21 cellular contexts compared by ENCODE assay signal in the genomic region with DNA sequence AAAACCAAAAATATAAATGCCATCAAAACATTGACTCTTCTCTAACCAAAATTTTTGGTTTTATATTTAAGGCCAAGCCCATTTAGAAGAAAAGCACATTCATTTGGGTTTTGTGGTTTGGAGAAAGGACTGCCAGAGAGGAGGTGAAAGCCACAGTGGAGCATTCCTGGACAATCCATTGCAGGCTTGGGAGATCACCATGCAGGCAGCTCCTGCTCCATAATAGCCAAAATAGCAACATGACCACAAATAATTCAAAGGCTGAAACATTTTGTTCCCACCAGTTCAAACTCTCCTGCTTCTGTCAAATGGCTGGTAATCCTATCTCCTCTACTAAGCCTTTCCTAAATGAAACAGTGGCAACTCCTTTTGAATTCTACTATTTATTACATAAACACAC.
DNase-seq lines count a peak whose midpoint lies in the region; TF ChIP-seq lines count a peak whose summit lies in the region.
"Had no signal": no experiment of that assay in that cellular context is flagged by ENCODE, and none has a peak within 500 bp of the region (broad histone marks: within the 10 kb centered on the region; RNA-seq: fewer than 3 reads in every experiment).

No MANE protein-coding gene starts in this region.

- no peak for TF ChIP-seq CTCF in endothelial cell (IDR thresholded peaks at IDR 0.05; ENCODE audit: unreplicated experiment)

- peaks cover 16% of the 10 kb centered on the region for H3F3A ChIP-seq in GM23248 (ENCODE audit: insufficient read depth)

- H3K9me2 ChIP-seq in GM23248 (ENCODE audit: insufficient read depth): no peaks in the 10 kb centered on the region; the same call in 1 of the 2 replicates

- H3K4me1 Mint-ChIP-seq in endothelial cell (ENCODE audit: unreplicated experiment): peaks cover 4% of the 10 kb centered on the region
- H3K4me1 Mint-ChIP-seq: naive B cell had no signal

- in situ Hi-C loops in GM23248 (cut with MboI): no loop called here

- no peaks in the 10 kb centered on the region for H3K36me3 Mint-ChIP-seq in endothelial cell (ENCODE audit: low read depth, unreplicated experiment)
- H3K36me3 Mint-ChIP-seq: activated naive CD8-positive, alpha-beta T cell; naive B cell had no signal

- no peaks in the 10 kb centered on the region for H3K9me3 ChIP-seq in GM23248 (ENCODE audit: low read depth)
- H3K9me3 ChIP-seq: A549, left ventricle myocardium inferior, psoas muscle, suprapubic skin had no signal

- H3K4me3 ChIP-seq in GM23248: 0 out of 2 replicates have a peak overlapping the region, but pooled peaks have one; percentile 12
- H3K4me3 ChIP-seq: A549, hepatocyte, left ventricle myocardium inferior, psoas muscle, suprapubic skin had no signal

- H3K36me3 ChIP-seq in GM23248 (ENCODE audit: low read depth): no peaks in the 10 kb centered on the region
- H3K36me3 ChIP-seq: left ventricle myocardium inferior, suprapubic skin had no signal

- H3K4me1 ChIP-seq in GM23248 (ENCODE audit: insufficient read depth): peaks cover 32% of the 10 kb centered on the region
- H3K4me1 ChIP-seq: A549, left ventricle myocardium inferior, psoas muscle, suprapubic skin had no signal

- POLR2A ChIA-PET in HEK293T (lab: Yijun Ruan, JAX): no interaction called here

- no peak overlapping the region for H3K9ac ChIP-seq in GM23248

- DNase-seq in A172 (ENCODE audit: low spot score) (peak; percentile 67), GM23248 (peak; percentile 79), amniotic epithelial cell (ENCODE audit: low read depth) (peak; percentile 98), glomerular visceral epithelial cell (ENCODE audit: extremely low spot score) (peak; percentile 73), endothelial cell (ENCODE audit: low spot score) (no peak), retina (no peak), HEK293T (ENCODE audit: extremely low spot score) (no peak)
- no peak for DNase-seq in stimulated activated CD4-positive, alpha-beta T cell treated with anti-CD3 and anti-CD28 coated beads, Interleukin-2, amount 100 ng/mL, for 24 hours
- DNase-seq: activated CD4-positive, alpha-beta T cell treated with anti-CD3 and anti-CD28 coated beads for 36 hours; activated T-cell treated with anti-CD3 and anti-CD28 coated beads for 4 hours; Calu3; cerebellar nuclear complex; left ventricle myocardium inferior; naive B cell; NCI-H2081 treated with DMSO at 0.1 percent for 48 hours; NK-92 treated with Interleukin-12 subunit alpha and Interleukin-12 subunit beta, amount 100 ng/mL, for 24 hours; psoas muscle had no signal

- peak overlapping the region; percentile 58 for H3K27ac ChIP-seq in GM23248
- H3K27ac ChIP-seq: A549, hepatocyte, left ventricle myocardium inferior, psoas muscle, suprapubic skin had no signal

- CTCF ChIA-PET in HEK293T (lab: Yijun Ruan, JAX): no interaction called here

- H2AFZ ChIP-seq in GM23248: peak overlapping the region; percentile 37
- H2AFZ ChIP-seq: hepatocyte had no signal

- H3K4me2 ChIP-seq in GM23248 (ENCODE audit: unreplicated experiment): peak overlapping the region; percentile 41
- H3K4me2 ChIP-seq: A549, hepatocyte had no signal

- no peaks in the 10 kb centered on the region for H4K20me1 ChIP-seq in GM23248 (ENCODE audit: insufficient read depth)

- no peaks in the 10 kb centered on the region for H3K9me3 Mint-ChIP-seq in endothelial cell (ENCODE audit: unreplicated experiment)
- H3K9me3 Mint-ChIP-seq: naive B cell had no signal

- no peak overlapping the region for H3K4me3 Mint-ChIP-seq in endothelial cell (ENCODE audit: unreplicated experiment)
- H3K4me3 Mint-ChIP-seq: activated CD4-positive, alpha-beta T cell treated with anti-CD3 and anti-CD28 coated beads for 36 hours; activated naive CD8-positive, alpha-beta T cell; naive B cell had no signal

- H3K27me3 ChIP-seq in GM23248 (replicated peaks; ENCODE audit: insufficient read depth): no peaks in the 10 kb centered on the region
- H3K27me3 ChIP-seq: hepatocyte, suprapubic skin had no signal

- no peaks in the 10 kb centered on the region for H3K27me3 Mint-ChIP-seq in endothelial cell (ENCODE audit: unreplicated experiment)

- no peak overlapping the region for H3K27ac Mint-ChIP-seq in endothelial cell (ENCODE audit: unreplicated experiment)
- H3K27ac Mint-ChIP-seq: activated CD4-positive, alpha-beta T cell treated with anti-CD3 and anti-CD28 coated beads for 36 hours; activated naive CD8-positive, alpha-beta T cell; naive B cell had no signal

- no peaks in the 10 kb centered on the region for H3K79me2 ChIP-seq in GM23248 (ENCODE audit: insufficient read depth)
- H3K79me2 ChIP-seq: hepatocyte had no signal

TF ChIP-seq in HEK293T, 16 proteins besides CTCF, POLR2A, EP300 and RAD21:
- TF ChIP-seq L3MBTL2 (conservative IDR thresholded peaks at IDR 0.05) (no peak), ZNF384 (IDR thresholded peaks at IDR 0.05) (no peak), CTBP1 (IDR thresholded peaks at IDR 0.05; ENCODE audit: borderline replicate concordance) (no peak), HDGF (IDR thresholded peaks at IDR 0.05; ENCODE audit: borderline replicate concordance) (no peak), ELF4 (IDR thresholded peaks at IDR 0.05) (no peak), FOXA1 (IDR thresholded peaks at IDR 0.05) (no peak), SUZ12 (IDR thresholded peaks at IDR 0.05) (no peak), FOXM1 (IDR thresholded peaks at IDR 0.05; ENCODE audit: borderline replicate concordance) (no peak), TARDBP (IDR thresholded peaks at IDR 0.05) (no peak), LEF1 (IDR thresholded peaks at IDR 0.05; ENCODE audit: borderline replicate concordance) (no peak), BHLHE40 (IDR thresholded peaks at IDR 0.05; ENCODE audit: borderline replicate concordance) (no peak), ARNT (IDR thresholded peaks at IDR 0.05) (no peak), SP1 (IDR thresholded peaks at IDR 0.05) (no peak), FOXK2 (IDR thresholded peaks at IDR 0.05) (no peak), NFRKB (IDR thresholded peaks at IDR 0.05) (no peak)
- TF ChIP-seq, protein P1, sequence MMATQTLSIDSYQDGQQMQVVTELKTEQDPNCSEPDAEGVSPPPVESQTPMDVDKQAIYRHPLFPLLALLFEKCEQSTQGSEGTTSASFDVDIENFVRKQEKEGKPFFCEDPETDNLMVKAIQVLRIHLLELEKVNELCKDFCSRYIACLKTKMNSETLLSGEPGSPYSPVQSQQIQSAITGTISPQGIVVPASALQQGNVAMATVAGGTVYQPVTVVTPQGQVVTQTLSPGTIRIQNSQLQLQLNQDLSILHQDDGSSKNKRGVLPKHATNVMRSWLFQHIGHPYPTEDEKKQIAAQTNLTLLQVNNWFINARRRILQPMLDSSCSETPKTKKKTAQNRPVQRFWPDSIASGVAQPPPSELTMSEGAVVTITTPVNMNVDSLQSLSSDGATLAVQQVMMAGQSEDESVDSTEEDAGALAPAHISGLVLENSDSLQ (IDR thresholded peaks at IDR 0.05): no peak

Comparison
In these comparisons a context has a peak if more than half of its experiments do, and no peak if none do; other contexts are left out.
1. DNase-seq: peak in A172 (single experiment), GM23248 (single experiment), amniotic epithelial cell (single experiment) and glomerular visceral epithelial cell (single experiment); none in stimulated activated CD4-positive, alpha-beta T cell treated with anti-CD3 and anti-CD28 coated beads, Interleukin-2, amount 100 ng/mL, for 24 hours (0 of 2), endothelial cell (single experiment), retina (single experiment) and HEK293T (single experiment).